9 cellular contexts compared by ENCODE assay signal in genomic region chr17:3003401-3004149, GRCh38. TPM values are rescaled to one million over a fixed set of nuclear protein-coding genes. Genes with fewer than 3 reads are reported as not detected.
DNase-seq lines count a peak whose midpoint lies in the region; ATAC-seq and TF ChIP-seq lines count a peak whose summit lies in the region.
"Had no signal": no experiment of that assay in that cellular context is flagged by ENCODE, and none has a peak within 500 bp of the region (broad histone marks: within the 10 kb centered on the region; RNA-seq: fewer than 3 reads in every experiment).

No MANE protein-coding gene starts in this region.

- H3K79me2 ChIP-seq in PC-3 (ENCODE audit: low read length) = no peaks in the 10 kb centered on the region

- no peaks in the 10 kb centered on the region for H3K27me3 ChIP-seq in PC-3 (ENCODE audit: low read length)
- no peaks in the 10 kb centered on the region for H3K27me3 ChIP-seq in gastroesophageal sphincter
- H3K27me3 ChIP-seq in gastrocnemius medialis = no peaks in the 10 kb centered on the region

- no peak for TF ChIP-seq CTCF in PC-3 (conservative IDR thresholded peaks at IDR 0.05; ENCODE audit: low read depth, low read length)
- no peak for TF ChIP-seq CTCF in gastroesophageal sphincter (IDR thresholded peaks at IDR 0.05)
- TF ChIP-seq CTCF in gastrocnemius medialis (IDR thresholded peaks at IDR 0.05 in 4 of 5, conservative IDR thresholded peaks at IDR 0.05 in 1 of 5) = no peak

- no peak for TF ChIP-seq EP300 in gastroesophageal sphincter (IDR thresholded peaks at IDR 0.05)

- CTCF ChIA-PET in PC-3 (lab: Charles Lee) = no interaction called here

- H3K36me3 ChIP-seq in PC-3 (ENCODE audit: low read depth, low read length) = 0 out of 2 replicates have a peak, but pooled peaks cover 5% of the 10 kb centered on the region
- peaks cover 0 to 21% of the 10 kb centered on the region in 2 donors for H3K36me3 ChIP-seq in gastroesophageal sphincter
- no peaks in the 10 kb centered on the region for H3K36me3 ChIP-seq in gastrocnemius medialis

- BruUV-seq in PC-3 (replicated peaks; lab: Mats Ljungman, UMichigan) = no TSS peak

- H2AFZ ChIP-seq in PC-3 (ENCODE audit: low read length) = no peak overlapping the region

- H3F3A ChIP-seq in PC-3 (ENCODE audit: low read length, unreplicated experiment) = no peaks in the 10 kb centered on the region

- DNase-seq in PC-3 = no peak
- peak in 1 of 2 donors; percentile 26 for DNase-seq in gastrocnemius medialis
- no peak for DNase-seq in GDM1 (lab: John Stamatoyannopoulos, UW)
- no peak for DNase-seq in NCI-H1930 (lab: John Stamatoyannopoulos, UW)
- DNase-seq in activated CD4-positive, alpha-beta T cell treated with anti-CD3 and anti-CD28 coated beads, Interleukin-2, amount 50 U/mL, for 4 hours = no peak

- POLR2A ChIA-PET in PC-3 (lab: Charles Lee; ENCODE audit: unreplicated experiment) = interaction anchor here (0.7 kb wide), 2 partner anchors 27 to 933 kb away, joined by 8 read pairs; no protein-coding TSS in a partner anchor

- intact Hi-C loops in PC-3 (cut with micrococcal nuclease) (loop anchor here (2.0 kb wide), 1 partner anchor 43 kb away; no protein-coding TSS in a partner anchor), gastrocnemius medialis (cut with DNase I; ENCODE audit: low total_unique reads) (loop anchor here (1.0 kb wide), 1 partner anchor 20 kb away; no protein-coding TSS in a partner anchor)

- H3K4me2 ChIP-seq in PC-3 (ENCODE audit: low read length) = peak overlapping the region; percentile 43

- no peaks in the 10 kb centered on the region for H4K20me1 ChIP-seq in PC-3 (ENCODE audit: low read length)

- ATAC-seq in GM19035 (IDR thresholded peaks at IDR 0.05; ENCODE audit: unreplicated experiment) (peak; percentile 35), PC-3 (peak; percentile 19; the same call in 1 of the 2 replicates), gastroesophageal sphincter (peak; percentile 20), gastrocnemius medialis (peak; percentile 1 to 2), HG02798 (IDR thresholded peaks at IDR 0.05; ENCODE audit: poor library complexity, unreplicated experiment) (no peak)

- peak overlapping the region; percentile 43 for H3K9ac ChIP-seq in PC-3 (ENCODE audit: low read length)

- in situ Hi-C loops in gastrocnemius medialis (cut with MboI; ENCODE audit: low sequenced_read_pairs in 4 of 4) = no loop called here

- peaks cover 29% of the 10 kb centered on the region for H3K4me1 ChIP-seq in PC-3 (ENCODE audit: insufficient read depth, low read length)
- H3K4me1 ChIP-seq in gastroesophageal sphincter = peaks cover 0 to 39% (median 21%) of the 10 kb centered on the region in 3 donors
- peaks cover 18 to 20% of the 10 kb centered on the region in 2 donors for H3K4me1 ChIP-seq in gastrocnemius medialis

- H3K4me3 ChIP-seq in PC-3 (ENCODE audit: low read length) (no peak overlapping the region), gastroesophageal sphincter (peak overlapping the region in 1 of 2 donors; percentile 41), gastrocnemius medialis (peak overlapping the region; percentile 32 to 52 (median 40))

- no peaks in the 10 kb centered on the region for H3K9me2 ChIP-seq in PC-3 (replicated peaks; ENCODE audit: low read length)

- H3K9me3 ChIP-seq in PC-3 (ENCODE audit: low read length) = no peaks in the 10 kb centered on the region
- no peaks in the 10 kb centered on the region for H3K9me3 ChIP-seq in gastroesophageal sphincter
- H3K9me3 ChIP-seq in gastrocnemius medialis = no peaks in the 10 kb centered on the region

- TF ChIP-seq POLR2A in gastroesophageal sphincter (IDR thresholded peaks at IDR 0.05) (no peak), gastrocnemius medialis (IDR thresholded peaks at IDR 0.05) (no peak)

- 82% methylated on average over 5 of the region's 22 CpGs; no CpG with 5 or more reads in 1 of the 2 donors for WGBS in gastroesophageal sphincter (ENCODE audit: low coverage in 1 of 2), 2 donors

- H3K27ac ChIP-seq in PC-3 (ENCODE audit: low read length) (peak overlapping the region; percentile 89), gastroesophageal sphincter (peak overlapping the region; percentile 24 to 90 (median 88)), gastrocnemius medialis (peak overlapping the region; percentile 71 to 79 (median 75))

RNA-seq across cellular contexts. Expression of gene OR1D5, which starts 59.8 kb away (rescaled TPM):
- not detected in 2 replicates for total RNA-seq in PC-3 (2014; rRNA removed)
- total RNA-seq in gastroesophageal sphincter = not detected
- not detected for total RNA-seq in gastrocnemius medialis
- total RNA-seq: subcutaneous adipose tissue had no signal
